Comparison of ENCODE assay signal across 27 cellular contexts in the genomic region with DNA sequence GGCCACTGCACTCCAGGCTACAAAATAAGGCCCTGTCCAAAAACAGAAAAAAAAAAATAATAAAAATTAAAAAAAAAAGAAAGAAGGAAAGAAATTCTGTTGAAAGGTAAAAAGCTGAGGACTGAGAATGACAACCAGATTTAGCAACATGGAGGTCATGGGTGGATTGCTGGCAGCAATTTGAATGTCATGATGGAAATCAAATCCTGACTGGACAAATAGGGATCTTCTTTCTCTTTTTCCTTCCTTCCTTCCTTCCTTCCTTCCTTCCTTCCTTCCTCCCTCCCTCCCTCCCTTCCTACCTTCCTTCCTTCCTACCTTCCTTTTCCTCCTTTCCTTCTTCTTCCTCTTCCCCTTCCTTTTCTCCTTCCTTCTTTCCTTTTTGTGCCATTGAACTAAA.
"Had no signal": no experiment of that assay in that cellular context is flagged by ENCODE, and none has a peak within 500 bp of the region (broad histone marks: within the 10 kb centered on the region; RNA-seq: fewer than 3 reads in every experiment).

No MANE protein-coding gene starts in this region.

- H3K36me3 ChIP-seq: stomach, suprapubic skin, thoracic aorta, thyroid gland, tibial artery, tibial nerve, transverse colon, upper lobe of left lung, upper lobe of right lung, uterus, vagina had no signal

- H3K4me1 ChIP-seq: testis, thyroid gland, tibial artery, tibial nerve, transverse colon, upper lobe of left lung, upper lobe of right lung, uterus, vagina had no signal

- DNase-seq: stimulated activated CD4-positive, alpha-beta T cell treated with anti-CD3 and anti-CD28 coated beads, Interleukin-2, amount 100 ng/mL, for 48 hours; stimulated activated CD4-positive, alpha-beta T cell treated with anti-CD3 and anti-CD28 coated beads, Interleukin-4, amount 100 ng/mL, for 1 hour; stimulated activated CD4-positive, alpha-beta T cell treated with anti-CD3 and anti-CD28 coated beads, Interleukin-4, amount 100 ng/mL, for 24 hours; stimulated activated CD4-positive, alpha-beta T cell treated with anti-CD3 and anti-CD28 coated beads, Interleukin-4, amount 100 ng/mL, for 4 hours; stimulated activated CD8-positive, alpha-beta memory T cell treated with anti-CD3 and anti-CD28 coated beads, Interleukin-4, amount 100 ng/mL, for 48 hours; stimulated activated naive B cell treated with anti-CD40 and anti-IgM and Interleukin-4, amounts not matched to agents 10 μg/mL and 1 μg/mL and 100 μg/mL, for 72 hours; stimulated activated naive CD4-positive, alpha-beta T cell; stimulated activated naive CD4-positive, alpha-beta T cell treated with Interleukin-2 at 50 U/mL for 16 hours; stimulated activated naive CD8-positive, alpha-beta T cell treated with anti-CD3 and anti-CD28 coated beads, Interleukin-15, amount 100 ng/mL, for 72 hours; stimulated activated naive CD8-positive, alpha-beta T cell treated with anti-CD3 and anti-CD28 coated beads, Interleukin-15, Interleukin-2, amounts not matched to agents 100 U/mL and 50 U/mL, for 24 hours; stomach; substantia nigra; testis; thyroid gland; tibial artery; transverse colon; trophoblast cell; upper lobe of left lung; upper lobe of right lung; uterus had no signal

- H3K4me3 ChIP-seq: stomach, suprapubic skin, testis, thoracic aorta, thyroid gland, tibial artery, tibial nerve, transverse colon, upper lobe of left lung, upper lobe of right lung, uterus, vagina had no signal

- H3K27me3 ChIP-seq: stomach, suprapubic skin, testis, thyroid gland, tibial artery, tibial nerve, transverse colon, upper lobe of left lung, upper lobe of right lung, uterus, vagina had no signal

- FAIRE-seq: urothelium cell line had no signal

- H3K27ac ChIP-seq: stomach, suprapubic skin, testis, thoracic aorta, thyroid gland, tibial artery, tibial nerve, transverse colon, upper lobe of left lung, upper lobe of right lung, uterus, vagina had no signal

- ATAC-seq: stimulated activated effector memory CD8-positive, alpha-beta T cell treated with anti-CD3 and anti-CD28 coated beads, Interleukin-12 subunit alpha, Interleukin-12 subunit beta, amount 100 ng/mL, for 72 hours; stimulated activated memory B cell treated with anti-CD40 and anti-IgM and Interleukin-4, amounts not matched to agents 10 μg/mL and 1 μg/mL and 100 μg/mL, for 72 hours; stimulated activated naive B cell treated with anti-CD40 and anti-IgM and Interleukin-4, amounts not matched to agents 10 μg/mL and 1 μg/mL and 100 μg/mL, for 72 hours; stimulated activated naive CD8-positive, alpha-beta T cell treated with anti-CD3 and anti-CD28 coated beads, Interleukin-15, amount 100 ng/mL, for 72 hours; stimulated activated naive CD8-positive, alpha-beta T cell treated with anti-CD3 and anti-CD28 coated beads, Interleukin-15, Interleukin-2, amounts not matched to agents 100 U/mL and 50 U/mL, for 24 hours; upper lobe of right lung had no signal

- H3K9me3 ChIP-seq: stomach, suprapubic skin, testis, thoracic aorta, thyroid gland, tibial artery, tibial nerve, transverse colon, upper lobe of left lung, upper lobe of right lung, uterus, vagina had no signal
